ENCODE assay signal across 18 cellular contexts in the genomic region with DNA sequence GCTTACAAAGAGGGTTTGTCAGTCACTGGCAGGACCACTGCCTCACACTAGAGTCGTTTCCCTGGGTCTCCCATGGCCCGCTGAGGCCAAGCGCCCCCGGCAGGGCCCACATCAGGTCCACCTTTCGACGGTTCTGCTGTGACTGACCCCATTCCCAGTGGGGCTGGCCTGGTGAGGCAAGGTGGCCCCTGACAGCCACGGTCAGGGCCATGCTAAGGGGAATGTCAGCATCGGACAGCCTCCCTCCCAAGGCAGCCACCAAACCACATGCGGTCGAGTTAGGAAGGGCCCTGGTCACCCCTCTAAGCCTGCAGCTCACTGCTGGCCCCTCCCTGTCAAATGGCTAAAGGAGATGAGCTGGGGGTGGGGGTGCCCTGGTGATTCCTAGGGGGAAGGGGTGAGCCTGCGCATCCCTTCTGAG. TPM values are rescaled to one million over a fixed set of nuclear protein-coding genes. Genes with fewer than 3 reads are reported as not detected.
"Had no signal": no experiment of that assay in that cellular context is flagged by ENCODE, and none has a peak within 500 bp of the region (broad histone marks: within the 10 kb centered on the region; RNA-seq: fewer than 3 reads in every experiment).

No MANE protein-coding gene starts in this region.

- H3K4me3 ChIP-seq: adrenal gland, cardiac muscle cell, colonic mucosa, smooth muscle cell had no signal

- ATAC-seq: foreskin keratinocyte; left colon; naive thymus-derived CD8-positive, alpha-beta T cell; stimulated activated naive CD8-positive, alpha-beta T cell treated with anti-CD3 and anti-CD28 coated beads, Interleukin-15, Interleukin-2, amounts not matched to agents 100 U/mL and 50 U/mL, for 24 hours had no signal

- H3K4me2 ChIP-seq: smooth muscle cell had no signal

- H3K4me1 ChIP-seq: colonic mucosa had no signal

- DNase-seq: activated CD4-positive, alpha-beta T cell treated with anti-CD3 and anti-CD28 coated beads, Interleukin-2, amount 10 ng/mL, durations not matched to agents 7 days and 5 days; activated CD8-positive, alpha-beta memory T cell treated with anti-CD3 and anti-CD28 coated beads, Interleukin-2, amount 50 U/mL, for 48 hours; activated naive CD4-positive, alpha-beta T cell treated with anti-CD3 and anti-CD28 coated beads for 36 hours; colonic mucosa; effector CD8-positive, alpha-beta T cell; foreskin keratinocyte; glutamatergic neuron; immature natural killer cell; naive thymus-derived CD8-positive, alpha-beta T cell; stimulated activated naive CD8-positive, alpha-beta T cell treated with anti-CD3 and anti-CD28 coated beads, Interleukin-15, Interleukin-2, amounts not matched to agents 100 U/mL and 50 U/mL, for 24 hours; T-helper 9 cell had no signal

- H3K27ac ChIP-seq: adrenal gland, cardiac muscle cell, colonic mucosa, foreskin keratinocyte, neutrophil had no signal

- H3K9me3 ChIP-seq: adrenal gland, colonic mucosa, neutrophil had no signal

- H3K27me3 ChIP-seq: adrenal gland, foreskin keratinocyte had no signal

- H3K36me3 ChIP-seq: adrenal gland, cardiac muscle cell, colonic mucosa, neutrophil had no signal

RNA-seq across cellular contexts. Expression of gene KIF17, which starts 2.8 kb away (rescaled TPM):
- total RNA-seq: activated CD4-positive, alpha-beta T cell treated with anti-CD3 and anti-CD28 coated beads, Interleukin-2, amount 10 ng/mL, durations not matched to agents 7 days and 5 days; activated naive CD4-positive, alpha-beta T cell treated with anti-CD3 and anti-CD28 coated beads for 36 hours; activated T-helper 1 cell treated with anti-CD3 and anti-CD28 coated beads, Interleukin-12 subunit alpha, Interleukin-12 subunit beta, Interleukin-2, Interleukin-4 antibody, amounts not matched to agents 30 ng/mL and 10 ng/mL and 1 ng/mL, durations not matched to agents 14 hours and 24 hours and 36 hours; naive thymus-derived CD8-positive, alpha-beta T cell; SK-MEL-5 had no signal
- polyA plus RNA-seq: naive thymus-derived CD8-positive, alpha-beta T cell had no signal

RNA-seq across cellular contexts. Expression of gene SH2D5, which starts 11.9 kb away (rescaled TPM):
- total RNA-seq: activated CD4-positive, alpha-beta T cell treated with anti-CD3 and anti-CD28 coated beads, Interleukin-2, amount 10 ng/mL, durations not matched to agents 7 days and 5 days; naive thymus-derived CD8-positive, alpha-beta T cell had no signal
- polyA plus RNA-seq: immature natural killer cell; naive thymus-derived CD8-positive, alpha-beta T cell; smooth muscle cell had no signal
